17 cellular contexts compared by ENCODE assay signal in genomic region chr2:169513926-169514325, GRCh38. TPM values are rescaled to one million over a fixed set of nuclear protein-coding genes. Genes with fewer than 3 reads are reported as not detected.
"Had no signal": no experiment of that assay in that cellular context is flagged by ENCODE, and none has a peak within 500 bp of the region (broad histone marks: within the 10 kb centered on the region; RNA-seq: fewer than 3 reads in every experiment).

No MANE protein-coding gene starts in this region.

- ATAC-seq: activated naive CD4-positive, alpha-beta T cell treated with anti-CD3 and anti-CD28 coated beads, Interleukin-2, amount 50 U/mL, for 72 hours; activated T-cell treated with anti-CD3 and anti-CD28 coated beads, Interleukin-2, amount 50 U/mL, for 4 hours; naive thymus-derived CD4-positive, alpha-beta T cell; stimulated activated naive CD8-positive, alpha-beta T cell treated with anti-CD3 and anti-CD28 coated beads, Interleukin-15, amount 100 ng/mL, for 72 hours had no signal

- H3K27me3 ChIP-seq: breast epithelium, colonic mucosa, right lobe of liver had no signal

- H3K4me1 ChIP-seq: breast epithelium, colonic mucosa, lower lobe of right lung, right lobe of liver had no signal

- H3K9me3 ChIP-seq: breast epithelium, colonic mucosa, lower lobe of right lung, right lobe of liver had no signal

- H3K27ac ChIP-seq: breast epithelium, colonic mucosa, lower lobe of right lung, right lobe of liver had no signal

- H3K4me3 ChIP-seq: breast epithelium, colonic mucosa, lower lobe of right lung, right lobe of liver had no signal

- DNase-seq: activated CD4-positive, alpha-beta memory T cell treated with anti-CD3 and anti-CD28 coated beads for 36 hours; activated CD4-positive, alpha-beta T cell treated with anti-CD3 and anti-CD28 coated beads for 1 hour; activated effector memory CD4-positive, alpha-beta T cell treated with anti-CD3 and anti-CD28 coated beads, Interleukin-2, amount 50 U/mL, for 16 hours; activated T-cell treated with anti-CD3 and anti-CD28 coated beads, Interleukin-2, amount 50 U/mL, for 4 hours; amygdala; colonic mucosa; effector CD8-positive, alpha-beta T cell; hypothalamus; kidney glomerular epithelial cell; lower lobe of right lung; naive thymus-derived CD4-positive, alpha-beta T cell; right lobe of liver; stimulated activated CD4-positive, alpha-beta T cell treated with anti-CD3 and anti-CD28 coated beads, Interleukin-4, amount 100 ng/mL, for 24 hours; stimulated activated naive CD8-positive, alpha-beta T cell treated with anti-CD3 and anti-CD28 coated beads, Interleukin-15, amount 100 ng/mL, for 72 hours; T-helper 9 cell had no signal

- H3K36me3 ChIP-seq: breast epithelium, colonic mucosa, lower lobe of right lung, right lobe of liver had no signal

RNA-seq across cellular contexts. Expression of gene KLHL41, which starts 4.4 kb away (rescaled TPM):
- total RNA-seq: activated naive CD4-positive, alpha-beta T cell treated with anti-CD3 and anti-CD28 coated beads, Interleukin-2, amount 50 U/mL, for 72 hours; activated T-cell treated with anti-CD3 and anti-CD28 coated beads, Interleukin-2, amount 50 U/mL, for 4 hours had no signal
